In the genomic region with DNA sequence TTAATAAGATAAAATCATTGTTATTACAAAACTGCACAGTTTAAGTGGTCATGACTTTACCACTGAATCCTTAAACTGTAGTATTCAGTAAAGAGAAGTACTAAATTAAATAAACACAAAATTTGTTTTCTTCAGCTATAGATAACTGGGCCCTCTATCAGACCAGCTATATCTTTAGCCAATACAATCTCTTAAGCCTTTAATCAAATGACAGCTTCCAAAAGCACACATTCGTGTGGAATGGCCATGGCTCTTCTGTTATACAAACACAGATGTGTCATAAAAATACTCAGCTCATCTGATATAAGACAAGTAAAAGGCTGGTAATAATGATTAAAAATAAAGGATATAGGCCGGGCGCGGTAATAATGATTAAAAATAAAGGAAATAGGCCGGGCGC, we compare ENCODE assay signal across 24 cellular contexts. TPM values are rescaled to one million over a fixed set of nuclear protein-coding genes. Genes with fewer than 3 reads are reported as not detected.
"Had no signal": no experiment of that assay in that cellular context is flagged by ENCODE, and none has a peak within 500 bp of the region (broad histone marks: within the 10 kb centered on the region; RNA-seq: fewer than 3 reads in every experiment).

No MANE protein-coding gene starts in this region.

- H3K79me2 ChIP-seq: parathyroid adenoma had no signal

- H3K4me1 ChIP-seq: left lung, parathyroid adenoma, right lobe of liver, suprapubic skin, upper lobe of right lung had no signal

- H3K9ac ChIP-seq: parathyroid adenoma had no signal

- H3K27me3 ChIP-seq: left lung, right atrium auricular region, right lobe of liver, suprapubic skin, tibial artery, upper lobe of right lung had no signal

- DNase-seq: hypothalamus; immature natural killer cell; left colon; left lung; midbrain; mucosa of descending colon; naive thymus-derived CD4-positive, alpha-beta T cell; nucleus accumbens; right lobe of liver; stimulated activated CD4-positive, alpha-beta T cell treated with anti-CD3 and anti-CD28 coated beads, Interleukin-12 subunit alpha, Interleukin-12 subunit beta, amount 100 ng/mL, for 4 hours; stimulated activated CD4-positive, alpha-beta T cell treated with anti-CD3 and anti-CD28 coated beads, Interleukin-15, amount 100 ng/mL, for 24 hours; stimulated activated CD4-positive, alpha-beta T cell treated with anti-CD3 and anti-CD28 coated beads, Interleukin-2, amount 100 ng/mL, for 24 hours; stimulated activated CD4-positive, alpha-beta T cell treated with anti-CD3 and anti-CD28 coated beads, Interleukin-4, amount 100 ng/mL, for 24 hours; stimulated activated naive CD4-positive, alpha-beta T cell; tibial artery; trophoblast cell; upper lobe of right lung had no signal

- H3K27ac ChIP-seq: left lung, parathyroid adenoma, right atrium auricular region, right lobe of liver, suprapubic skin, thoracic aorta, tibial artery, upper lobe of right lung had no signal

- H3K9me3 ChIP-seq: left lung, mucosa of descending colon, right atrium auricular region, right lobe of liver, suprapubic skin, thoracic aorta, tibial artery, upper lobe of right lung had no signal

- H3K4me3 ChIP-seq: left lung, lung, mucosa of descending colon, right atrium auricular region, right lobe of liver, suprapubic skin, thoracic aorta, tibial artery, upper lobe of right lung had no signal

- H3K36me3 ChIP-seq: left lung, right lobe of liver, suprapubic skin, thoracic aorta had no signal

- FAIRE-seq: urothelium cell line had no signal

RNA-seq across cellular contexts. Expression of a gene that starts 57.6 kb away (rescaled TPM):
- polyA plus RNA-seq: immature natural killer cell; liver; naive thymus-derived CD4-positive, alpha-beta T cell had no signal
